1 cellular context compared by ENCODE assay signal in genomic region chr5:63961598-63962161, GRCh38.
TF ChIP-seq lines count a peak whose summit lies in the region.

No MANE protein-coding gene starts in this region.

TF ChIP-seq in H1, 55 proteins besides CTCF, POLR2A, EP300 and RAD21:
- 0 out of 4 replicates have a peak, but pooled peaks of 1 of the 2 experiments have one; percentile 29 for TF ChIP-seq SIN3A (conservative IDR thresholded peaks at IDR 0.05 in 1 of 2, IDR thresholded peaks at IDR 0.05 in 1 of 2; ENCODE audit: low read depth in 1 of 2, low read length in 2 of 2)
- TF ChIP-seq JUND (IDR thresholded peaks at IDR 0.05; ENCODE audit: low read length) = no peak
- TF ChIP-seq TAF7 (optimal IDR thresholded peaks at IDR 0.05; ENCODE audit: borderline replicate concordance, low read depth, low read length) = no peak
- TF ChIP-seq KDM1A (IDR thresholded peaks at IDR 0.05; ENCODE audit: borderline replicate concordance, low read length) = no peak
- TF ChIP-seq, protein P1, sequence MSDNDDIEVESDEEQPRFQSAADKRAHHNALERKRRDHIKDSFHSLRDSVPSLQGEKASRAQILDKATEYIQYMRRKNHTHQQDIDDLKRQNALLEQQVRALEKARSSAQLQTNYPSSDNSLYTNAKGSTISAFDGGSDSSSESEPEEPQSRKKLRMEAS (IDR thresholded peaks at IDR 0.05) = no peak
- TF ChIP-seq ATF3 (IDR thresholded peaks at IDR 0.05; ENCODE audit: insufficient read depth, low read depth, low read length) = no peak
- peak; percentile 58 for TF ChIP-seq KDM4A (IDR thresholded peaks at IDR 0.05; ENCODE audit: low read depth, low read length, severe bottlenecking)
- TF ChIP-seq, protein P2, sequence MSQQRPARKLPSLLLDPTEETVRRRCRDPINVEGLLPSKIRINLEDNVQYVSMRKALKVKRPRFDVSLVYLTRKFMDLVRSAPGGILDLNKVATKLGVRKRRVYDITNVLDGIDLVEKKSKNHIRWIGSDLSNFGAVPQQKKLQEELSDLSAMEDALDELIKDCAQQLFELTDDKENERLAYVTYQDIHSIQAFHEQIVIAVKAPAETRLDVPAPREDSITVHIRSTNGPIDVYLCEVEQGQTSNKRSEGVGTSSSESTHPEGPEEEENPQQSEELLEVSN (IDR thresholded peaks at IDR 0.05) = peak; percentile 72; the same call in 1 of the 2 replicates
- TF ChIP-seq RBBP5 (IDR thresholded peaks at IDR 0.05; ENCODE audit: borderline replicate concordance, low read depth, low read length) = 0 out of 2 replicates have a peak, but pooled peaks have one; percentile 51
- no peak for TF ChIP-seq SIX5 (IDR thresholded peaks at IDR 0.05; ENCODE audit: low read depth, low read length)
- TF ChIP-seq BACH1 (IDR thresholded peaks at IDR 0.05; ENCODE audit: low read length) = no peak
- no peak for TF ChIP-seq SP1 (IDR thresholded peaks at IDR 0.05; ENCODE audit: low read depth, low read length)
- TF ChIP-seq EZH2 (IDR thresholded peaks at IDR 0.05; ENCODE audit: low read depth, low read length, severe bottlenecking) = peak; percentile 54
- no peak for TF ChIP-seq EGR1 (IDR thresholded peaks at IDR 0.05; ENCODE audit: borderline replicate concordance, low read depth, low read length)
- no peak for TF ChIP-seq NANOG (IDR thresholded peaks at IDR 0.05; ENCODE audit: insufficient read depth, low read depth, low read length, poor library complexity, severe bottlenecking)
- no peak for TF ChIP-seq SIRT6 (IDR thresholded peaks at IDR 0.05; ENCODE audit: low read length)
- TF ChIP-seq KDM5A (IDR thresholded peaks at IDR 0.05; ENCODE audit: low read length) = no peak
- TF ChIP-seq TAF1 (IDR thresholded peaks at IDR 0.05; ENCODE audit: low read depth, low read length) = 0 out of 2 replicates have a peak, but pooled peaks have one; percentile 11
- TF ChIP-seq BRCA1 (IDR thresholded peaks at IDR 0.05; ENCODE audit: low read depth, low read length) = no peak
